1 cellular context compared by ENCODE assay signal in the genomic region with DNA sequence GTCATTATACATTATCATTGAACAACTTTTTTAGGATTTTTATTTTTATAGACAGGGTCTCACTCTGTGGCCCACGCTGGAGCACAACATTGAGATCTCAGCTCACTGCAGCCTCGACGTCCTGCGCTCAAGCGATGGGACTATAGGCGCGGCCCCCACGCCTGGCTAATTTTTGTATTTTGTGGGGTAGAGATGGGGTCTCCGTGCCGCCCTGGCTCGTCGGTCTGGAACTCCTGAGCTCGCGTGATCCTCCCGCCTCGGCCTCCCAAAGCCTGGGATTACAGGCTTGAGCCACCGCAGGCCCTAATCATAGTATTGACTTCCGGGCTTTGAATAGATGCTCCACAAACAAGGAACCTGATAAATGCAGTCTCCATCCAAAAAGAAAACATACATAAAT.
TF ChIP-seq lines count a peak whose summit lies in the region.

No MANE protein-coding gene starts in this region.

TF ChIP-seq in HepG2, 621 proteins besides CTCF, POLR2A, EP300 and RAD21:
- no peak for TF ChIP-seq RORA (CRISPR knock-in tag; IDR thresholded peaks at IDR 0.05)
- TF ChIP-seq ZNF674 (CRISPR knock-in tag; IDR thresholded peaks at IDR 0.05; ENCODE audit: low read depth): no peak
- TF ChIP-seq AGO2 (optimal IDR thresholded peaks at IDR 0.05; ENCODE audit: low read depth, low read length): no peak
- TF ChIP-seq TCF12 (IDR thresholded peaks at IDR 0.05): no peak
- no peak for TF ChIP-seq TCF12 (CRISPR knock-in tag; IDR thresholded peaks at IDR 0.05)
- no peak for TF ChIP-seq NR0B2 (CRISPR knock-in tag; IDR thresholded peaks at IDR 0.05)
- TF ChIP-seq YEATS2 (CRISPR knock-in tag; IDR thresholded peaks at IDR 0.05; ENCODE audit: borderline replicate concordance): no peak
- TF ChIP-seq ZMAT3 (CRISPR knock-in tag; conservative IDR thresholded peaks at IDR 0.05): no peak
- TF ChIP-seq ZNF318 (CRISPR knock-in tag; IDR thresholded peaks at IDR 0.05): no peak
- no peak for TF ChIP-seq ZNF556 (CRISPR knock-in tag; IDR thresholded peaks at IDR 0.05; ENCODE audit: borderline replicate concordance)
- TF ChIP-seq ZSCAN5A (CRISPR knock-in tag; IDR thresholded peaks at IDR 0.05; ENCODE audit: borderline replicate concordance): no peak
- no peak for TF ChIP-seq DR1 (CRISPR knock-in tag; IDR thresholded peaks at IDR 0.05)
- no peak for TF ChIP-seq SRSF1 (optimal IDR thresholded peaks at IDR 0.05; ENCODE audit: low read depth, low read length)
- TF ChIP-seq ZNF816 (CRISPR knock-in tag; IDR thresholded peaks at IDR 0.05; ENCODE audit: borderline replicate concordance): no peak
- TF ChIP-seq SP4 (CRISPR knock-in tag; IDR thresholded peaks at IDR 0.05): no peak
- TF ChIP-seq PRMT3 (CRISPR knock-in tag; IDR thresholded peaks at IDR 0.05; ENCODE audit: borderline replicate concordance, low read depth): no peak
- no peak for TF ChIP-seq ZFP1 (CRISPR knock-in tag; IDR thresholded peaks at IDR 0.05)
- no peak for TF ChIP-seq ZNF430 (CRISPR knock-in tag; IDR thresholded peaks at IDR 0.05)
